In genomic region chr2:163723352-163723751, GRCh38 we compare ENCODE assay signal across 17 cellular contexts. TPM values are rescaled to one million over a fixed set of nuclear protein-coding genes. Genes with fewer than 3 reads are reported as not detected.
DNase-seq lines count a peak whose midpoint lies in the region; ATAC-seq, FAIRE-seq and TF ChIP-seq lines count a peak whose summit lies in the region.
"Had no signal": no experiment of that assay in that cellular context is flagged by ENCODE, and none has a peak within 500 bp of the region (broad histone marks: within the 10 kb centered on the region; RNA-seq: fewer than 3 reads in every experiment).

No MANE protein-coding gene starts in this region.

- no peaks in the 10 kb centered on the region for H3K36me3 Mint-ChIP-seq in GM23338 (ENCODE audit: low read depth)
- H3K36me3 Mint-ChIP-seq: CD4-positive, CD25-positive, alpha-beta regulatory T cell had no signal

- intact Hi-C loops in spleen (cut with DNase I; ENCODE audit: low total_unique reads) (no loop called here), colonic mucosa (cut with DNase I) (no loop called here)

- H3K4me2 ChIP-seq in GM23338 = no peak overlapping the region
- H3K4me2 ChIP-seq: BLaER1 treated with 17β-estradiol and CSF1 and Interleukin-3, amounts not matched to agents 10 nM and 100 nM had no signal

- H3K4me3 ChIP-seq in GM23338 = no peak overlapping the region
- H3K4me3 ChIP-seq in spleen = no peak overlapping the region
- no peak overlapping the region for H3K4me3 ChIP-seq in colonic mucosa
- H3K4me3 ChIP-seq: BLaER1 treated with 17β-estradiol and CSF1 and Interleukin-3, amounts not matched to agents 10 nM and 100 nM; GM12878; GM23248 had no signal

- H3K27me3 ChIP-seq in GM23338 (ENCODE audit: insufficient read depth) (no peaks in the 10 kb centered on the region), spleen (replicated peaks in 1 of 7) (no peaks in the 10 kb centered on the region), colonic mucosa (no peaks in the 10 kb centered on the region)
- H3K27me3 ChIP-seq: BLaER1 treated with 17β-estradiol and CSF1 and Interleukin-3, amounts not matched to agents 10 nM and 100 nM had no signal

- H3F3A ChIP-seq in GM23338 (replicated peaks; ENCODE audit: low read depth) = no peaks in the 10 kb centered on the region

- H3K9me3 Mint-ChIP-seq in GM23338 = no peaks in the 10 kb centered on the region
- H3K9me3 Mint-ChIP-seq: H9 had no signal

- whole genome bisulfite sequencing in spleen, 5 donors = 87 to 96% (median 90%) methylated on average over 3 of the region's 3 CpGs

- H3K9ac ChIP-seq in colonic mucosa (ENCODE audit: low read depth in 2 of 2, low read length in 2 of 2) = no peak overlapping the region
- H3K9ac ChIP-seq: BLaER1 treated with 17β-estradiol and CSF1 and Interleukin-3, amounts not matched to agents 10 nM and 100 nM; GM23248 had no signal

- DNase-seq in GM23338 (ENCODE audit: low spot score) (no peak), RCC 7860 (ENCODE audit: low spot score) (no peak), left lobe of liver (ENCODE audit: low spot score) (no peak), spleen (no peak), NCI-H526 (lab: John Stamatoyannopoulos, UW) (no peak), colonic mucosa (no peak), OCI-M1 (lab: John Stamatoyannopoulos, UW) (no peak)
- DNase-seq: CD4-positive, CD25-positive, alpha-beta regulatory T cell; DMS 273 treated with DMSO at 0.1 percent for 48 hours; DMS79; GM23248; H9; KBM-7 had no signal

- no peak for ATAC-seq in GM23338
- peak; percentile 75 for ATAC-seq in left lobe of liver
- ATAC-seq: GM12878 had no signal

- H3K9me3 ChIP-seq in spleen (no peaks in the 10 kb centered on the region), colonic mucosa (no peaks in the 10 kb centered on the region)
- H3K9me3 ChIP-seq: BLaER1 treated with 17β-estradiol and CSF1 and Interleukin-3, amounts not matched to agents 10 nM and 100 nM had no signal

- H3K4me1 Mint-ChIP-seq in GM23338 = peaks cover 11% of the 10 kb centered on the region; the same call in 2 of the 3 replicates
- H3K4me1 Mint-ChIP-seq: CD4-positive, CD25-positive, alpha-beta regulatory T cell had no signal

- no peak overlapping the region for H3K27ac ChIP-seq in GM23338 (ENCODE audit: low read depth)
- no peak overlapping the region for H3K27ac ChIP-seq in spleen
- no peak overlapping the region for H3K27ac ChIP-seq in colonic mucosa
- H3K27ac ChIP-seq: BLaER1 treated with 17β-estradiol and CSF1 and Interleukin-3, amounts not matched to agents 10 nM and 100 nM; GM23248 had no signal

- H3K36me3 ChIP-seq in GM23338 (ENCODE audit: insufficient read depth) (no peaks in the 10 kb centered on the region), spleen (no peaks in the 10 kb centered on the region), colonic mucosa (no peaks in the 10 kb centered on the region)
- H3K36me3 ChIP-seq: BLaER1 treated with 17β-estradiol and CSF1 and Interleukin-3, amounts not matched to agents 10 nM and 100 nM had no signal

- H3K27ac Mint-ChIP-seq in GM23338 = peak overlapping the region; percentile 12; the same call in 1 of the 2 replicates
- H3K27ac Mint-ChIP-seq: CD4-positive, CD25-positive, alpha-beta regulatory T cell; H9 had no signal

- peak; percentile 26 for FAIRE-seq in RCC 7860 (lab: Jason Lieb, UNC)
- FAIRE-seq: GM12878, GM18507, HTR-8/SVneo had no signal

- peaks cover 13% of the 10 kb centered on the region for H4K20me1 ChIP-seq in GM23338 (replicated peaks; ENCODE audit: insufficient read depth)
- H4K20me1 ChIP-seq: BLaER1 treated with 17β-estradiol and CSF1 and Interleukin-3, amounts not matched to agents 10 nM and 100 nM had no signal

- H3K27me3 Mint-ChIP-seq in GM23338 (ENCODE audit: insufficient read depth, low read depth, poor library complexity) = peaks cover 2% of the 10 kb centered on the region
- H3K27me3 Mint-ChIP-seq: CD4-positive, CD25-positive, alpha-beta regulatory T cell had no signal

- H3K9me2 ChIP-seq in GM23338 (ENCODE audit: insufficient read depth) = no peaks in the 10 kb centered on the region

- peaks cover 15% of the 10 kb centered on the region for H3K4me1 ChIP-seq in GM23338 (ENCODE audit: insufficient read depth)
- H3K4me1 ChIP-seq in spleen = peaks cover 0 to 9% (median 0%) of the 10 kb centered on the region in 6 donors
- no peaks in the 10 kb centered on the region for H3K4me1 ChIP-seq in colonic mucosa
- H3K4me1 ChIP-seq: BLaER1 treated with 17β-estradiol and CSF1 and Interleukin-3, amounts not matched to agents 10 nM and 100 nM had no signal

- no peak for TF ChIP-seq CTCF in GM23338 (conservative IDR thresholded peaks at IDR 0.05; ENCODE audit: low read depth in 2 of 2)
- no peak for TF ChIP-seq CTCF in spleen (IDR thresholded peaks at IDR 0.05 in 8 of 11, conservative IDR thresholded peaks at IDR 0.05 in 3 of 11)
- TF ChIP-seq CTCF in colonic mucosa (IDR thresholded peaks at IDR 0.05) = no peak

- no peak for TF ChIP-seq POLR2A in spleen (IDR thresholded peaks at IDR 0.05)

- peaks cover 69% of the 10 kb centered on the region for H3K79me2 ChIP-seq in GM23338 (replicated peaks; ENCODE audit: insufficient read depth)

- H2AFZ ChIP-seq in GM23338 = no peak overlapping the region
- H2AFZ ChIP-seq: GM23248 had no signal

- no peak overlapping the region for H3K4me3 Mint-ChIP-seq in GM23338
- H3K4me3 Mint-ChIP-seq: CD4-positive, CD25-positive, alpha-beta regulatory T cell; H9 had no signal

TF ChIP-seq in GM23338, 12 proteins besides CTCF, POLR2A, EP300 and RAD21 (continues in another document):
- TF ChIP-seq ZNF114 (CRISPR knock-in tag; IDR thresholded peaks at IDR 0.05) (no peak), REST (IDR thresholded peaks at IDR 0.05; ENCODE audit: unreplicated experiment) (no peak), ETS1 (IDR thresholded peaks at IDR 0.05) (no peak), STAT1 (IDR thresholded peaks at IDR 0.05; ENCODE audit: unreplicated experiment) (no peak), EZH2phosphoT487 (IDR thresholded peaks at IDR 0.05; ENCODE audit: unreplicated experiment) (no peak)

RNA-seq across cellular contexts. Expression of gene FIGN, which starts 12.5 kb away (rescaled TPM):
- total RNA-seq in GM23338 (2014; rRNA removed; shearing (Covaris generic)) = 13.2 and 17.2 TPM in 2 replicates
- 12.1 and 23.6 TPM in 2 replicates for polyA plus RNA-seq in GM23338 (2016; fragmentation: Nextera tagmentation; extraction: Ambion mirVana)
- 6.0 TPM for total RNA-seq in left lobe of liver
- total RNA-seq in spleen = 10 to 100 TPM in 4 of 7 donors, 1 to 10 TPM in 3; 4.5 to 22.6 (median 11.5) TPM
- 1 to 10 TPM in 1 of 3 donors, under 1 TPM in 2; 0.50 to 2.2 (median 0.80) TPM for polyA plus RNA-seq in spleen
- under 1 TPM; 0.58 to 0.89 TPM for total RNA-seq in colonic mucosa
- total RNA-seq: CD4-positive, CD25-positive, alpha-beta regulatory T cell had no signal
- polyA plus RNA-seq: CD4-positive, CD25-positive, alpha-beta regulatory T cell had no signal
